ENCODE assay signal across 10 cellular contexts in genomic region chr9:131727184-131727785, GRCh38. TPM values are rescaled to one million over a fixed set of nuclear protein-coding genes. Genes with fewer than 3 reads are reported as not detected.
DNase-seq lines count a peak whose midpoint lies in the region; ATAC-seq and TF ChIP-seq lines count a peak whose summit lies in the region.
"Had no signal": no experiment of that assay in that cellular context is flagged by ENCODE, and none has a peak within 500 bp of the region (broad histone marks: within the 10 kb centered on the region; RNA-seq: fewer than 3 reads in every experiment).

No MANE protein-coding gene starts in this region.

- peaks cover 99% of the 10 kb centered on the region for H3K4me1 ChIP-seq in OCI-LY7 (ENCODE audit: insufficient read depth, low read length, poor library complexity, severe bottlenecking)
- peaks cover 8 to 9% of the 10 kb centered on the region in 2 donors for H3K4me1 ChIP-seq in esophagus (ENCODE audit: control insufficient read depth in 2 of 2, insufficient read depth in 2 of 2, low read length in 1 of 2)
- peaks cover 80% of the 10 kb centered on the region for H3K4me1 ChIP-seq in psoas muscle

- CTCF ChIA-PET in OCI-LY7 (lab: Charles Lee; ENCODE audit: unreplicated experiment), result interaction anchor here (0.9 to 2.5 kb wide), 3 partner anchors 16 to 53 kb away, joined by 3 to 11 read pairs (median 5); no protein-coding TSS in a partner anchor

- TF ChIP-seq CTCF in OCI-LY7 (conservative IDR thresholded peaks at IDR 0.05; ENCODE audit: low read length) (no peak), psoas muscle (IDR thresholded peaks at IDR 0.05) (no peak)

- H3K9me2 ChIP-seq in OCI-LY7 (ENCODE audit: insufficient read depth, low read length), result no peaks in the 10 kb centered on the region

- peak; percentile 70 for DNase-seq in ELR (ENCODE audit: low read depth)
- no peak for DNase-seq in OCI-LY7 (ENCODE audit: low spot score)
- peak in 1 of 2 donors; percentile 64 for DNase-seq in psoas muscle
- no peak for DNase-seq in NCI-H345 treated with DMSO at 0.1 percent for 48 hours (lab: John Stamatoyannopoulos, UW; ENCODE audit: unreplicated experiment)
- no peak for DNase-seq in SW480 (ENCODE audit: low spot score)
- DNase-seq: NCI-H510A treated with DMSO at 0.1 percent for 48 hours had no signal

- POLR2A ChIA-PET in OCI-LY7 (lab: Charles Lee), result interaction anchor here (0.5 to 16.0 kb wide), 13 partner anchors 10 to 125 kb away, joined by 3 to 347 read pairs (median 3); partner anchors contain the start of gene RAPGEF1

- no TSS peak for BruUV-seq in OCI-LY7 (replicated peaks; lab: Mats Ljungman, UMichigan)

- intact Hi-C loops in OCI-LY7 (cut with micrococcal nuclease; ENCODE audit: unreplicated experiment), result no loop called here
- intact Hi-C loops in psoas muscle (cut with DNase I), result no loop called here

- H3K4me2 ChIP-seq in OCI-LY7 (ENCODE audit: low read length), result peak overlapping the region; percentile 93

- peaks cover 87% of the 10 kb centered on the region for H3K79me2 ChIP-seq in OCI-LY7 (ENCODE audit: insufficient read depth, low read depth, low read length)

- no peaks in the 10 kb centered on the region; the same call in 1 of the 2 replicates for H3K9me3 ChIP-seq in OCI-LY7 (ENCODE audit: low read length)
- no peaks in the 10 kb centered on the region for H3K9me3 ChIP-seq in esophagus (ENCODE audit: control insufficient read depth in 2 of 2, insufficient read depth in 1 of 2, low read depth in 1 of 2, low read length in 1 of 2)
- H3K9me3 ChIP-seq in psoas muscle, result no peaks in the 10 kb centered on the region

- 36 to 48% methylated on average over 7 of the region's 7 CpGs for WGBS in esophagus, 2 donors
- WGBS in psoas muscle, 3 donors, result 47 to 61% (median 56%) methylated on average over 7 of the region's 7 CpGs

- H4K20me1 ChIP-seq in OCI-LY7 (ENCODE audit: insufficient read depth, low read length), result 0 out of 2 replicates have a peak, but pooled peaks cover 1% of the 10 kb centered on the region

- H3K27me3 ChIP-seq in esophagus (ENCODE audit: control insufficient read depth in 1 of 2, insufficient read depth in 2 of 2, low read length in 2 of 2) (no peaks in the 10 kb centered on the region), psoas muscle (ENCODE audit: insufficient read depth in 3 of 3, low read length in 2 of 3) (no peaks in the 10 kb centered on the region)

- H2AFZ ChIP-seq in OCI-LY7 (ENCODE audit: low read length), result no peak overlapping the region

- H3K27ac ChIP-seq in OCI-LY7 (ENCODE audit: low read depth, low read length, poor library complexity, severe bottlenecking), result peak overlapping the region; percentile 100
- peak overlapping the region; percentile 51 to 65 for H3K27ac ChIP-seq in esophagus (ENCODE audit: low read depth in 2 of 2, low read length in 1 of 2)
- H3K27ac ChIP-seq in psoas muscle, result peak overlapping the region; percentile 50

- H3K4me3 ChIP-seq in OCI-LY7 (ENCODE audit: low read depth, low read length, poor library complexity, severe bottlenecking), result peak overlapping the region; percentile 62
- no peak overlapping the region for H3K4me3 ChIP-seq in esophagus (ENCODE audit: low read depth in 1 of 2, low read length in 2 of 2)
- H3K4me3 ChIP-seq in psoas muscle, result no peak overlapping the region

- ATAC-seq in psoas muscle (peak; percentile 73 to 84 (median 82)), HG03457 (IDR thresholded peaks at IDR 0.05; ENCODE audit: unreplicated experiment) (no peak), HG03520 (IDR thresholded peaks at IDR 0.05; ENCODE audit: unreplicated experiment) (no peak)
- ATAC-seq: sciatic nerve had no signal

- H3K36me3 ChIP-seq in OCI-LY7 (ENCODE audit: insufficient read depth, low read length) (peaks cover 43% of the 10 kb centered on the region), esophagus (ENCODE audit: control insufficient read depth in 2 of 2, insufficient read depth in 2 of 2, low read length in 1 of 2) (no peaks in the 10 kb centered on the region), psoas muscle (ENCODE audit: insufficient read depth in 1 of 2, low read depth in 1 of 2) (no peaks in the 10 kb centered on the region)

RNA-seq across cellular contexts. Expression of gene RAPGEF1, which starts 12.6 kb away (rescaled TPM):
- total RNA-seq in OCI-LY7 (2014; rRNA removed; shearing (Covaris generic)), result 114 and 118 TPM in 2 replicates
- total RNA-seq in OCI-LY7 (2022) (243 and 277 TPM in 2 replicates), psoas muscle (100 to 1,000 TPM; 234 to 319 (median 272) TPM)
- polyA plus RNA-seq in esophagus (10 to 100 TPM in 1 of 2 donors, 1 to 10 TPM in 1; 9.0 to 11.0 TPM), psoas muscle (100 to 1,000 TPM in 1 of 3 donors, 10 to 100 TPM in 2; 72.3 to 268 (median 93.1) TPM)

Comparison
In these comparisons a context has a peak if more than half of its experiments do, and no peak if none do; other contexts are left out.
1. H3K27ac ChIP-seq: peak in every context shown above with its lines; median percentile 100 in OCI-LY7; 58 in esophagus; 50 in psoas muscle.
2. ATAC-seq: peak in psoas muscle (4 of 4); none in HG03457 (single experiment) and HG03520 (single experiment).